ENCODE assay signal across 16 cellular contexts in genomic region chr6:154239392-154239791, GRCh38.
A peak's percentile ranks its signal among the peaks of the same experiment; 100 is the strongest.
DNase-seq lines count a peak whose midpoint lies in the region; ATAC-seq lines count a peak whose summit lies in the region.
"Had no signal": no experiment of that assay in that cellular context is flagged by ENCODE, and none has a peak within 500 bp of the region (broad histone marks: within the 10 kb centered on the region; RNA-seq: fewer than 3 reads in every experiment).

No MANE protein-coding gene starts in this region.

- H3K36me3 Mint-ChIP-seq in activated CD4-positive, alpha-beta memory T cell treated with anti-CD3 and anti-CD28 coated beads for 36 hours, result peaks cover 12% of the 10 kb centered on the region
- H3K36me3 Mint-ChIP-seq in activated CD4-positive, alpha-beta memory T cell treated with anti-CD3 and anti-CD28 coated beads, Interleukin-2, amount 10 ng/mL, durations not matched to agents 7 days and 5 days (ENCODE audit: low read depth), result peaks cover 27% of the 10 kb centered on the region
- peaks cover 17% of the 10 kb centered on the region for H3K36me3 Mint-ChIP-seq in T-helper 2 cell treated with Interferon-gamma antibody and Interleukin-4, amounts not matched to agents 5 μg/mL and 100 μg/mL, for 36 hours (ENCODE audit: low read depth)

- peak; percentile 56 for DNase-seq in activated CD4-positive, alpha-beta memory T cell treated with anti-CD3 and anti-CD28 coated beads for 36 hours
- no peak for DNase-seq in activated CD4-positive, alpha-beta memory T cell treated with anti-CD3 and anti-CD28 coated beads, Interleukin-2, amount 10 ng/mL, durations not matched to agents 7 days and 5 days
- no peak for DNase-seq in T-helper 2 cell treated with Interferon-gamma antibody and Interleukin-4, amounts not matched to agents 5 μg/mL and 100 μg/mL, for 36 hours (ENCODE audit: low spot score)
- DNase-seq in glomerular visceral epithelial cell (ENCODE audit: extremely low spot score) (peak; percentile 33), NCI-H1092 treated with DMSO at 0.1 percent for 48 hours (lab: John Stamatoyannopoulos, UW) (no peak)
- DNase-seq: anterior cingulate cortex, cortex of kidney, GDM1, mucosa of descending colon, NCI-H146, NCI-H226, ovary, spleen had no signal

- intact Hi-C loops in activated CD4-positive, alpha-beta memory T cell treated with anti-CD3 and anti-CD28 coated beads for 36 hours (cut with micrococcal nuclease), result loop anchor here (1.0 to 10.0 kb wide), 2 partner anchors 8 to 915 kb away; no protein-coding TSS in a partner anchor

- H3K4me3 Mint-ChIP-seq in activated CD4-positive, alpha-beta memory T cell treated with anti-CD3 and anti-CD28 coated beads for 36 hours, result peak overlapping the region; percentile 28
- H3K4me3 Mint-ChIP-seq in activated CD4-positive, alpha-beta memory T cell treated with anti-CD3 and anti-CD28 coated beads, Interleukin-2, amount 10 ng/mL, durations not matched to agents 7 days and 5 days, result no peak overlapping the region
- H3K4me3 Mint-ChIP-seq in T-helper 2 cell treated with Interferon-gamma antibody and Interleukin-4, amounts not matched to agents 5 μg/mL and 100 μg/mL, for 36 hours, result peak overlapping the region; percentile 22

- H3K9me3 Mint-ChIP-seq in activated CD4-positive, alpha-beta memory T cell treated with anti-CD3 and anti-CD28 coated beads for 36 hours, result no peaks in the 10 kb centered on the region
- peaks cover 2% of the 10 kb centered on the region for H3K9me3 Mint-ChIP-seq in activated CD4-positive, alpha-beta memory T cell treated with anti-CD3 and anti-CD28 coated beads, Interleukin-2, amount 10 ng/mL, durations not matched to agents 7 days and 5 days
- H3K9me3 Mint-ChIP-seq in T-helper 2 cell treated with Interferon-gamma antibody and Interleukin-4, amounts not matched to agents 5 μg/mL and 100 μg/mL, for 36 hours, result no peaks in the 10 kb centered on the region

- H3K27me3 Mint-ChIP-seq in activated CD4-positive, alpha-beta memory T cell treated with anti-CD3 and anti-CD28 coated beads for 36 hours, result no peaks in the 10 kb centered on the region
- H3K27me3 Mint-ChIP-seq in activated CD4-positive, alpha-beta memory T cell treated with anti-CD3 and anti-CD28 coated beads, Interleukin-2, amount 10 ng/mL, durations not matched to agents 7 days and 5 days, result no peaks in the 10 kb centered on the region
- peaks cover 3% of the 10 kb centered on the region for H3K27me3 Mint-ChIP-seq in T-helper 2 cell treated with Interferon-gamma antibody and Interleukin-4, amounts not matched to agents 5 μg/mL and 100 μg/mL, for 36 hours (ENCODE audit: low read depth)

- POLR2A ChIA-PET in activated CD4-positive, alpha-beta memory T cell treated with anti-CD3 and anti-CD28 coated beads for 36 hours (lab: Charles Lee), result interaction anchor here (0.8 kb wide), 1 partner anchor 8 kb away, joined by 4 read pairs; no protein-coding TSS in a partner anchor
- POLR2A ChIA-PET in activated CD4-positive, alpha-beta memory T cell treated with anti-CD3 and anti-CD28 coated beads, Interleukin-2, amount 10 ng/mL, durations not matched to agents 7 days and 5 days (lab: Charles Lee), result no interaction called here

- H3K4me1 Mint-ChIP-seq in activated CD4-positive, alpha-beta memory T cell treated with anti-CD3 and anti-CD28 coated beads for 36 hours (ENCODE audit: low read depth), result peaks cover 76% of the 10 kb centered on the region
- H3K4me1 Mint-ChIP-seq in activated CD4-positive, alpha-beta memory T cell treated with anti-CD3 and anti-CD28 coated beads, Interleukin-2, amount 10 ng/mL, durations not matched to agents 7 days and 5 days, result peaks cover 46% of the 10 kb centered on the region
- peaks cover 37% of the 10 kb centered on the region for H3K4me1 Mint-ChIP-seq in T-helper 2 cell treated with Interferon-gamma antibody and Interleukin-4, amounts not matched to agents 5 μg/mL and 100 μg/mL, for 36 hours (ENCODE audit: low read depth)

- CTCF ChIA-PET in activated CD4-positive, alpha-beta memory T cell treated with anti-CD3 and anti-CD28 coated beads for 36 hours (lab: Charles Lee), result no interaction called here
- CTCF ChIA-PET in activated CD4-positive, alpha-beta memory T cell treated with anti-CD3 and anti-CD28 coated beads, Interleukin-2, amount 10 ng/mL, durations not matched to agents 7 days and 5 days (lab: Charles Lee), result no interaction called here

- H3K27ac Mint-ChIP-seq in activated CD4-positive, alpha-beta memory T cell treated with anti-CD3 and anti-CD28 coated beads for 36 hours, result peak overlapping the region; percentile 70
- H3K27ac Mint-ChIP-seq in activated CD4-positive, alpha-beta memory T cell treated with anti-CD3 and anti-CD28 coated beads, Interleukin-2, amount 10 ng/mL, durations not matched to agents 7 days and 5 days, result no peak overlapping the region
- H3K27ac Mint-ChIP-seq in T-helper 2 cell treated with Interferon-gamma antibody and Interleukin-4, amounts not matched to agents 5 μg/mL and 100 μg/mL, for 36 hours, result no peak overlapping the region

- ATAC-seq in GM19351 (IDR thresholded peaks at IDR 0.05; ENCODE audit: unreplicated experiment), result peak; percentile 55
- ATAC-seq in HG02870 (IDR thresholded peaks at IDR 0.05; ENCODE audit: unreplicated experiment), result no peak
- ATAC-seq in GM18909 (IDR thresholded peaks at IDR 0.05; ENCODE audit: poor library complexity, unreplicated experiment), result no peak
- ATAC-seq: mucosa of descending colon had no signal

Comparison
In these comparisons a context has a peak if more than half of its experiments do, and no peak if none do; other contexts are left out.
1. DNase-seq: peak in activated CD4-positive, alpha-beta memory T cell treated with anti-CD3 and anti-CD28 coated beads for 36 hours (single experiment) and glomerular visceral epithelial cell (single experiment); none in activated CD4-positive, alpha-beta memory T cell treated with anti-CD3 and anti-CD28 coated beads, Interleukin-2, amount 10 ng/mL, durations not matched to agents 7 days and 5 days (single experiment), T-helper 2 cell treated with Interferon-gamma antibody and Interleukin-4, amounts not matched to agents 5 μg/mL and 100 μg/mL, for 36 hours (single experiment) and NCI-H1092 treated with DMSO at 0.1 percent for 48 hours (single experiment).